Comparison of ENCODE assay signal across 8 cellular contexts in genomic region chr4:128812360-128812958, GRCh38. TPM values are rescaled to one million over a fixed set of nuclear protein-coding genes. Genes with fewer than 3 reads are reported as not detected.
DNase-seq lines count a peak whose midpoint lies in the region; ATAC-seq and TF ChIP-seq lines count a peak whose summit lies in the region.

No MANE protein-coding gene starts in this region.

- peak; percentile 0 for ATAC-seq in HG02610 (IDR thresholded peaks at IDR 0.05; ENCODE audit: unreplicated experiment)
- ATAC-seq in naive thymus-derived CD4-positive, alpha-beta T cell, result peak; percentile 1

- CTCF ChIA-PET in activated CD4-positive, alpha-beta memory T cell treated with anti-CD3 and anti-CD28 coated beads, Interleukin-2, amount 10 ng/mL, durations not matched to agents 7 days and 5 days (lab: Charles Lee), result interaction anchor here (0.7 to 2.0 kb wide), 10 partner anchors 8 to 286 kb away, joined by 3 to 16 read pairs (median 5); partner anchors contain the start of gene SCLT1
- CTCF ChIA-PET in naive thymus-derived CD4-positive, alpha-beta T cell (lab: Charles Lee), result interaction anchor here (0.8 to 1.3 kb wide), 2 partner anchors 29 to 239 kb away, joined by 3 to 9 read pairs; no protein-coding TSS in a partner anchor

- H3K27ac Mint-ChIP-seq in activated CD4-positive, alpha-beta memory T cell treated with anti-CD3 and anti-CD28 coated beads, Interleukin-2, amount 10 ng/mL, durations not matched to agents 7 days and 5 days, result peak overlapping the region; percentile 74
- peak overlapping the region in 8 of 9 donors; percentile 9 to 83 (median 60) for H3K27ac Mint-ChIP-seq in naive thymus-derived CD4-positive, alpha-beta T cell

- peak overlapping the region; percentile 90 to 95 (median 93) for H3K27ac ChIP-seq in esophagus muscularis mucosa (replicated peaks in 1 of 4)
- peak overlapping the region; percentile 93 for H3K27ac ChIP-seq in naive thymus-derived CD4-positive, alpha-beta T cell (ENCODE audit: low read depth, low read length)
- peak overlapping the region; percentile 78 for H3K27ac ChIP-seq in urinary bladder (ENCODE audit: low read depth)

- H3K9me3 ChIP-seq in esophagus muscularis mucosa, result no peaks in the 10 kb centered on the region
- no peaks in the 10 kb centered on the region for H3K9me3 ChIP-seq in naive thymus-derived CD4-positive, alpha-beta T cell (ENCODE audit: control insufficient read depth in 2 of 3, low read length in 3 of 3)

- no peak for TF ChIP-seq POLR2A in esophagus muscularis mucosa (IDR thresholded peaks at IDR 0.05; ENCODE audit: low read depth)

- no peaks in the 10 kb centered on the region for H3K27me3 Mint-ChIP-seq in activated CD4-positive, alpha-beta memory T cell treated with anti-CD3 and anti-CD28 coated beads, Interleukin-2, amount 10 ng/mL, durations not matched to agents 7 days and 5 days
- H3K27me3 Mint-ChIP-seq in naive thymus-derived CD4-positive, alpha-beta T cell, result no peaks in the 10 kb centered on the region

- no peaks in the 10 kb centered on the region for H3K36me3 ChIP-seq in esophagus muscularis mucosa
- H3K36me3 ChIP-seq in naive thymus-derived CD4-positive, alpha-beta T cell (ENCODE audit: control insufficient read depth in 2 of 3, insufficient read depth in 3 of 3, low read length in 3 of 3), result peaks cover 0 to 10% (median 0%) of the 10 kb centered on the region in 3 experiments
- H3K36me3 ChIP-seq in urinary bladder (ENCODE audit: insufficient read depth), result no peaks in the 10 kb centered on the region

- H3K4me1 ChIP-seq in esophagus muscularis mucosa, result peaks cover 6 to 45% (median 31%) of the 10 kb centered on the region in 4 donors
- peaks cover 5 to 30% of the 10 kb centered on the region in 2 donors for H3K4me1 ChIP-seq in naive thymus-derived CD4-positive, alpha-beta T cell (ENCODE audit: control insufficient read depth in 2 of 2, insufficient read depth in 2 of 2, low read length in 2 of 2)
- no peaks in the 10 kb centered on the region for H3K4me1 ChIP-seq in urinary bladder (ENCODE audit: insufficient read depth)

- intact Hi-C loops in esophagus muscularis mucosa (cut with DNase I), result loop anchor here (5.0 to 10.0 kb wide), 5 partner anchors 50 to 748 kb away; partner anchors contain the start of genes LARP1B and PGRMC2
- intact Hi-C loops in naive thymus-derived CD4-positive, alpha-beta T cell (cut with micrococcal nuclease), result loop anchor here (1.0 to 5.0 kb wide), 3 partner anchors 105 to 1030 kb away; partner anchors contain the start of genes HSPA4L (in 1 of the 2) and PGRMC2 (in 1 of the 2)

- DNase-seq in A172 (ENCODE audit: low spot score) (peak; percentile 66), GM03348 (ENCODE audit: low spot score) (peak; percentile 75), NCI-H1105 (lab: John Stamatoyannopoulos, UW) (peak; percentile 38), esophagus muscularis mucosa (ENCODE audit: extremely low spot score) (no peak)
- peak; percentile 56 for DNase-seq in activated CD4-positive, alpha-beta memory T cell treated with anti-CD3 and anti-CD28 coated beads, Interleukin-2, amount 10 ng/mL, durations not matched to agents 7 days and 5 days
- peak in 3 of 9 donors; percentile 28 to 56 (median 53) for DNase-seq in naive thymus-derived CD4-positive, alpha-beta T cell

- WGBS in esophagus muscularis mucosa, result under 1% methylated on average over 28 of the region's 48 CpGs
- under 1% methylated on average over 48 of the region's 48 CpGs for WGBS in urinary bladder

- peak overlapping the region; percentile 83 to 91 (median 87) for H3K4me3 ChIP-seq in esophagus muscularis mucosa
- H3K4me3 ChIP-seq in naive thymus-derived CD4-positive, alpha-beta T cell (ENCODE audit: low read length), result peak overlapping the region; percentile 82
- H3K4me3 ChIP-seq in urinary bladder (ENCODE audit: low read depth, low read length), result peak overlapping the region; percentile 87

- no peaks in the 10 kb centered on the region for H3K9me3 Mint-ChIP-seq in activated CD4-positive, alpha-beta memory T cell treated with anti-CD3 and anti-CD28 coated beads, Interleukin-2, amount 10 ng/mL, durations not matched to agents 7 days and 5 days
- H3K9me3 Mint-ChIP-seq in naive thymus-derived CD4-positive, alpha-beta T cell, result peaks cover 0 to 2% (median 0%) of the 10 kb centered on the region in 11 donors

- H3K4me3 Mint-ChIP-seq in activated CD4-positive, alpha-beta memory T cell treated with anti-CD3 and anti-CD28 coated beads, Interleukin-2, amount 10 ng/mL, durations not matched to agents 7 days and 5 days, result peak overlapping the region; percentile 86
- H3K4me3 Mint-ChIP-seq in naive thymus-derived CD4-positive, alpha-beta T cell, result peak overlapping the region; percentile 55 to 98 (median 83)

- no peak for TF ChIP-seq EP300 in esophagus muscularis mucosa (IDR thresholded peaks at IDR 0.05)

- POLR2A ChIA-PET in activated CD4-positive, alpha-beta memory T cell treated with anti-CD3 and anti-CD28 coated beads, Interleukin-2, amount 10 ng/mL, durations not matched to agents 7 days and 5 days (lab: Charles Lee), result interaction anchor here (0.6 to 4.6 kb wide), 30 partner anchors 9 to 933 kb away, joined by 3 to 140 read pairs (median 4); partner anchors contain the start of genes ABHD18, C4orf33, LARP1B and MFSD8
- POLR2A ChIA-PET in naive thymus-derived CD4-positive, alpha-beta T cell (lab: Charles Lee), result interaction anchor here (0.6 to 1.4 kb wide), 6 partner anchors 9 to 751 kb away, joined by 3 to 5 read pairs (median 4); partner anchors contain the start of genes LARP1B and PGRMC2

- no peak for TF ChIP-seq CTCF in esophagus muscularis mucosa (IDR thresholded peaks at IDR 0.05)

- peaks cover 11% of the 10 kb centered on the region for H3K36me3 Mint-ChIP-seq in activated CD4-positive, alpha-beta memory T cell treated with anti-CD3 and anti-CD28 coated beads, Interleukin-2, amount 10 ng/mL, durations not matched to agents 7 days and 5 days (ENCODE audit: low read depth)
- H3K36me3 Mint-ChIP-seq in naive thymus-derived CD4-positive, alpha-beta T cell, result peaks cover 0 to 7% (median 0%) of the 10 kb centered on the region in 5 donors

- H3K27me3 ChIP-seq in esophagus muscularis mucosa, result no peaks in the 10 kb centered on the region
- no peaks in the 10 kb centered on the region for H3K27me3 ChIP-seq in naive thymus-derived CD4-positive, alpha-beta T cell (ENCODE audit: control insufficient read depth in 2 of 2, insufficient read depth in 2 of 2, low read length in 2 of 2)

- H3K4me1 Mint-ChIP-seq in activated CD4-positive, alpha-beta memory T cell treated with anti-CD3 and anti-CD28 coated beads, Interleukin-2, amount 10 ng/mL, durations not matched to agents 7 days and 5 days, result peaks cover 38% of the 10 kb centered on the region
- peaks cover 23 to 54% (median 38%) of the 10 kb centered on the region in 7 donors for H3K4me1 Mint-ChIP-seq in naive thymus-derived CD4-positive, alpha-beta T cell

RNA-seq across cellular contexts. Expression of gene JADE1, which starts 3.0 kb away (rescaled TPM):
- 16.3 and 17.7 TPM in 2 replicates for total RNA-seq in A172 (2014; rRNA removed; shearing (Covaris generic))
- total RNA-seq in activated CD4-positive, alpha-beta memory T cell treated with anti-CD3 and anti-CD28 coated beads, Interleukin-2, amount 10 ng/mL, durations not matched to agents 7 days and 5 days, result 10 to 100 TPM; 29.6 to 32.7 TPM
- total RNA-seq in esophagus muscularis mucosa (10 to 100 TPM; 40.8 to 60.1 (median 52.0) TPM), urinary bladder (17.0 TPM)
- total RNA-seq in naive thymus-derived CD4-positive, alpha-beta T cell, result 10 to 100 TPM; 35.4 to 79.5 (median 62.2) TPM
- polyA plus RNA-seq in naive thymus-derived CD4-positive, alpha-beta T cell, result 10 to 100 TPM; 34.5 to 55.8 TPM
- polyA plus RNA-seq in urinary bladder, result 33.6 TPM
